In genomic region chrX:153181822-153182221, GRCh38 we compare ENCODE assay signal across 30 cellular contexts. TPM values are rescaled to one million over a fixed set of nuclear protein-coding genes. Genes with fewer than 3 reads are reported as not detected.
"Had no signal": no experiment of that assay in that cellular context is flagged by ENCODE, and none has a peak within 500 bp of the region (broad histone marks: within the 10 kb centered on the region; RNA-seq: fewer than 3 reads in every experiment).

No MANE protein-coding gene starts in this region.

- H3K27me3 ChIP-seq: suprapubic skin, testis, thyroid gland, tibial artery, tibial nerve, transverse colon, upper lobe of left lung, upper lobe of right lung, uterus, vagina had no signal

- H3K27ac ChIP-seq: stomach, suprapubic skin, testis, thoracic aorta, thyroid gland, tibial artery, tibial nerve, transverse colon, upper lobe of left lung, upper lobe of right lung, uterus, vagina had no signal

- H3K4me1 ChIP-seq: stomach, suprapubic skin, testis, thyroid gland, tibial artery, tibial nerve, transverse colon, upper lobe of left lung, upper lobe of right lung, uterus, vagina had no signal

- H3K9me3 ChIP-seq: stomach, suprapubic skin, testis, thoracic aorta, thyroid gland, tibial artery, tibial nerve, transverse colon, upper lobe of left lung, upper lobe of right lung, uterus, vagina had no signal

- DNase-seq: stimulated activated CD4-positive, alpha-beta T cell treated with anti-CD3 and anti-CD28 coated beads, Interleukin-2, amount 100 ng/mL, for 48 hours; stimulated activated CD4-positive, alpha-beta T cell treated with anti-CD3 and anti-CD28 coated beads, Interleukin-4, amount 100 ng/mL, for 1 hour; stimulated activated CD4-positive, alpha-beta T cell treated with anti-CD3 and anti-CD28 coated beads, Interleukin-4, amount 100 ng/mL, for 24 hours; stimulated activated CD4-positive, alpha-beta T cell treated with anti-CD3 and anti-CD28 coated beads, Interleukin-4, amount 100 ng/mL, for 4 hours; stimulated activated CD8-positive, alpha-beta memory T cell treated with anti-CD3 and anti-CD28 coated beads, Interleukin-4, amount 100 ng/mL, for 48 hours; stimulated activated naive B cell treated with anti-CD40 and anti-IgM and Interleukin-4, amounts not matched to agents 10 μg/mL and 1 μg/mL and 100 μg/mL, for 72 hours; stimulated activated naive CD4-positive, alpha-beta T cell; stimulated activated naive CD4-positive, alpha-beta T cell treated with Interleukin-2 at 50 U/mL for 16 hours; stimulated activated naive CD8-positive, alpha-beta T cell treated with anti-CD3 and anti-CD28 coated beads, Interleukin-15, amount 100 ng/mL, for 72 hours; stimulated activated naive CD8-positive, alpha-beta T cell treated with anti-CD3 and anti-CD28 coated beads, Interleukin-15, Interleukin-2, amounts not matched to agents 100 U/mL and 50 U/mL, for 24 hours; stomach; substantia nigra; testis; thyroid gland; tibial artery; transverse colon; trophoblast cell; upper lobe of left lung; upper lobe of right lung; uterus had no signal

- ATAC-seq: stimulated activated effector memory CD8-positive, alpha-beta T cell treated with anti-CD3 and anti-CD28 coated beads, Interleukin-12 subunit alpha, Interleukin-12 subunit beta, amount 100 ng/mL, for 72 hours; stimulated activated memory B cell treated with anti-CD40 and anti-IgM and Interleukin-4, amounts not matched to agents 10 μg/mL and 1 μg/mL and 100 μg/mL, for 72 hours; stimulated activated naive B cell treated with anti-CD40 and anti-IgM and Interleukin-4, amounts not matched to agents 10 μg/mL and 1 μg/mL and 100 μg/mL, for 72 hours; stimulated activated naive CD8-positive, alpha-beta T cell treated with anti-CD3 and anti-CD28 coated beads, Interleukin-15, amount 100 ng/mL, for 72 hours; stimulated activated naive CD8-positive, alpha-beta T cell treated with anti-CD3 and anti-CD28 coated beads, Interleukin-15, Interleukin-2, amounts not matched to agents 100 U/mL and 50 U/mL, for 24 hours; upper lobe of right lung had no signal

- H3K4me3 ChIP-seq: stomach, suprapubic skin, testis, thoracic aorta, thyroid gland, tibial artery, tibial nerve, transverse colon, upper lobe of left lung, upper lobe of right lung, uterus, vagina had no signal

- H3K36me3 ChIP-seq: stomach, suprapubic skin, thoracic aorta, thyroid gland, tibial artery, tibial nerve, transverse colon, upper lobe of left lung, upper lobe of right lung, uterus, vagina had no signal

RNA-seq across cellular contexts. Expression of gene MAGEA1, which starts 2.7 kb away (rescaled TPM):
- total RNA-seq: stomach, subcutaneous adipose tissue, suprapubic skin, temporal lobe, thoracic aorta, thyroid gland, tibial nerve, transverse colon, upper lobe of right lung, ureter, urinary bladder, uterus, vagina had no signal
